ENCODE assay signal across 20 cellular contexts in the genomic region with DNA sequence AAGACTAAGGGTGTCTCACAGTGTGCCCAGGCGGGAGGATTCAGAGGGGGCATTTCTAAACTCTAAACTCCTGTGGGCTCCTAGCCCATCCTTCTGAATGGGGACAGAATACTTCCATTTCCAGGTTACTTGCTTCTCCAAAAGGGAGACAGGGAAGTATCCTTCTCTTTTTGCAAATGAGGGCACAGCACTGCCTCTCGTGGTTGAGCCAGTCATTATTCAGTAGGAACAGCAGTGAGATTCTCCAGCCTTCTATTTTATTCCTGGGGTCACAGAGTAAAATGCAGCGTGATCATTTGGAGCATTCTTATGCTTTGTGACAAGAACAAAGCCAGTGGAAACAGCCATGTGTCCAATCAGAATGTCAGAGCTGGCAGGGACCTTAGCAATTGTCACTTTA.
"Had no signal": no experiment of that assay in that cellular context is flagged by ENCODE, and none has a peak within 500 bp of the region (broad histone marks: within the 10 kb centered on the region; RNA-seq: fewer than 3 reads in every experiment).

No MANE protein-coding gene starts in this region.

- H3K4me3 ChIP-seq: cardiac muscle cell, left lung, lung, psoas muscle, right atrium auricular region, tibial nerve had no signal

- H3K9me3 Mint-ChIP-seq: activated CD4-positive, alpha-beta memory T cell treated with anti-CD3 and anti-CD28 coated beads, Interleukin-2, amount 10 ng/mL, durations not matched to agents 7 days and 5 days; activated CD4-positive, alpha-beta T cell treated with anti-CD3 and anti-CD28 coated beads, Interleukin-2, amount 10 ng/mL, durations not matched to agents 24 days and 14 days; activated naive CD4-positive, alpha-beta T cell treated with anti-CD3 and anti-CD28 coated beads, Interleukin-2, amount 10 ng/mL, durations not matched to agents 7 days and 5 days; dendritic cell treated with granulocyte-macrophage colony-stimulating factor and Interleukin-4, amounts not matched to agents 40 ng/mL and 50 ng/mL, for 4 days; naive thymus-derived CD4-positive, alpha-beta T cell; stimulated activated effector memory CD8-positive, alpha-beta T cell treated with anti-CD3 and anti-CD28 coated beads, Interleukin-12 subunit alpha, Interleukin-12 subunit beta, amount 100 ng/mL, for 72 hours; stimulated activated naive CD8-positive, alpha-beta T cell treated with anti-CD3 and anti-CD28 coated beads, Interleukin-15, amount 100 ng/mL, for 72 hours had no signal

- H3K36me3 ChIP-seq: cardiac muscle cell, left lung, right atrium auricular region, tibial nerve had no signal

- DNase-seq: activated CD4-positive, alpha-beta memory T cell treated with anti-CD3 and anti-CD28 coated beads, Interleukin-2, amount 10 ng/mL, durations not matched to agents 7 days and 5 days; activated CD4-positive, alpha-beta T cell treated with anti-CD3 and anti-CD28 coated beads, Interleukin-2, amount 10 ng/mL, durations not matched to agents 24 days and 14 days; activated effector memory CD4-positive, alpha-beta T cell treated with anti-CD3 and anti-CD28 coated beads, Interleukin-2, amount 50 U/mL, for 16 hours; activated naive CD4-positive, alpha-beta T cell treated with anti-CD3 and anti-CD28 coated beads, Interleukin-2, amount 10 ng/mL, durations not matched to agents 7 days and 5 days; amygdala; effector CD4-positive, alpha-beta T cell; erythroblast; foreskin fibroblast; kidney glomerular epithelial cell; left lung; naive thymus-derived CD4-positive, alpha-beta T cell; psoas muscle; stimulated activated naive CD8-positive, alpha-beta T cell treated with anti-CD3 and anti-CD28 coated beads, Interleukin-15, amount 100 ng/mL, for 72 hours; T-helper 2 cell had no signal

- H3K9me3 ChIP-seq: left lung, psoas muscle, right atrium auricular region, tibial nerve had no signal

- H3K27ac ChIP-seq: cardiac muscle cell, left lung, psoas muscle, right atrium auricular region, tibial nerve had no signal

- H3K4me3 Mint-ChIP-seq: activated CD4-positive, alpha-beta memory T cell treated with anti-CD3 and anti-CD28 coated beads, Interleukin-2, amount 10 ng/mL, durations not matched to agents 7 days and 5 days; activated CD4-positive, alpha-beta T cell treated with anti-CD3 and anti-CD28 coated beads, Interleukin-2, amount 10 ng/mL, durations not matched to agents 24 days and 14 days; activated naive CD4-positive, alpha-beta T cell treated with anti-CD3 and anti-CD28 coated beads, Interleukin-2, amount 10 ng/mL, durations not matched to agents 7 days and 5 days; dendritic cell treated with granulocyte-macrophage colony-stimulating factor and Interleukin-4, amounts not matched to agents 40 ng/mL and 50 ng/mL, for 4 days; naive thymus-derived CD4-positive, alpha-beta T cell; stimulated activated effector memory CD8-positive, alpha-beta T cell treated with anti-CD3 and anti-CD28 coated beads, Interleukin-12 subunit alpha, Interleukin-12 subunit beta, amount 100 ng/mL, for 72 hours; stimulated activated naive CD8-positive, alpha-beta T cell treated with anti-CD3 and anti-CD28 coated beads, Interleukin-15, amount 100 ng/mL, for 72 hours had no signal

- H3K27ac Mint-ChIP-seq: activated CD4-positive, alpha-beta memory T cell treated with anti-CD3 and anti-CD28 coated beads, Interleukin-2, amount 10 ng/mL, durations not matched to agents 7 days and 5 days; activated CD4-positive, alpha-beta T cell treated with anti-CD3 and anti-CD28 coated beads, Interleukin-2, amount 10 ng/mL, durations not matched to agents 24 days and 14 days; activated naive CD4-positive, alpha-beta T cell treated with anti-CD3 and anti-CD28 coated beads, Interleukin-2, amount 10 ng/mL, durations not matched to agents 7 days and 5 days; dendritic cell treated with granulocyte-macrophage colony-stimulating factor and Interleukin-4, amounts not matched to agents 40 ng/mL and 50 ng/mL, for 4 days; naive thymus-derived CD4-positive, alpha-beta T cell; stimulated activated effector memory CD8-positive, alpha-beta T cell treated with anti-CD3 and anti-CD28 coated beads, Interleukin-12 subunit alpha, Interleukin-12 subunit beta, amount 100 ng/mL, for 72 hours; stimulated activated naive CD8-positive, alpha-beta T cell treated with anti-CD3 and anti-CD28 coated beads, Interleukin-15, amount 100 ng/mL, for 72 hours had no signal

- H3K36me3 Mint-ChIP-seq: activated naive CD4-positive, alpha-beta T cell treated with anti-CD3 and anti-CD28 coated beads, Interleukin-2, amount 10 ng/mL, durations not matched to agents 7 days and 5 days; naive thymus-derived CD4-positive, alpha-beta T cell; stimulated activated effector memory CD8-positive, alpha-beta T cell treated with anti-CD3 and anti-CD28 coated beads, Interleukin-12 subunit alpha, Interleukin-12 subunit beta, amount 100 ng/mL, for 72 hours had no signal

- H3K4me1 ChIP-seq: left lung, psoas muscle, right atrium auricular region, tibial nerve had no signal

- H3K27me3 ChIP-seq: right atrium auricular region, tibial nerve had no signal

- H3K4me1 Mint-ChIP-seq: activated CD4-positive, alpha-beta memory T cell treated with anti-CD3 and anti-CD28 coated beads, Interleukin-2, amount 10 ng/mL, durations not matched to agents 7 days and 5 days; activated CD4-positive, alpha-beta T cell treated with anti-CD3 and anti-CD28 coated beads, Interleukin-2, amount 10 ng/mL, durations not matched to agents 24 days and 14 days; activated naive CD4-positive, alpha-beta T cell treated with anti-CD3 and anti-CD28 coated beads, Interleukin-2, amount 10 ng/mL, durations not matched to agents 7 days and 5 days; stimulated activated effector memory CD8-positive, alpha-beta T cell treated with anti-CD3 and anti-CD28 coated beads, Interleukin-12 subunit alpha, Interleukin-12 subunit beta, amount 100 ng/mL, for 72 hours; stimulated activated naive CD8-positive, alpha-beta T cell treated with anti-CD3 and anti-CD28 coated beads, Interleukin-15, amount 100 ng/mL, for 72 hours had no signal
